22 cellular contexts compared by ENCODE assay signal in the genomic region with DNA sequence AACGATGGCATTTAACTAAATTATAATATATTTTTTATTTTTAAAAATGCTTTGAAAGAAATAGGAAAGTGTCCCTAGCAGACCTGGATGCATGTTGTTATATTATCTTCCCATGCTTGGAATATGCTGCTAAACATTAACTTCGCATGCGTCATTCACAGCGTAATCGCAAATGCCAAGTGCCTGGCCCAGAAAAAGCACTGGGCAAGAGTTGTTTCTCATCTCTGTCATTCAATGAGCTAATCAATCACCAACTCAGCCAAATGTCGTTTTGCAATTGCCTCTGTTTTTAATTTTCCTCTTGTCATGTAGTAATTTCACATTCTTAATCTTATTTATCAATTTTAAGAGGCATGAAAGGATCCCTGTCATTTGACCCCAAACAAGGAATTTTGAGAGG.
A peak's percentile ranks its signal among the peaks of the same experiment; 100 is the strongest.
DNase-seq lines count a peak whose midpoint lies in the region; ATAC-seq, FAIRE-seq and TF ChIP-seq lines count a peak whose summit lies in the region.
"Had no signal": no experiment of that assay in that cellular context is flagged by ENCODE, and none has a peak within 500 bp of the region (broad histone marks: within the 10 kb centered on the region; RNA-seq: fewer than 3 reads in every experiment).

No MANE protein-coding gene starts in this region.

- TF ChIP-seq POLR2A in right lobe of liver (IDR thresholded peaks at IDR 0.05): no peak
- TF ChIP-seq POLR2A in HepG2 (IDR thresholded peaks at IDR 0.05; ENCODE audit: insufficient read depth in 1 of 2, low read depth in 2 of 2, low read length in 2 of 2): no peak
- no peak for TF ChIP-seq POLR2A in body of pancreas (IDR thresholded peaks at IDR 0.05)

- no peak for TF ChIP-seq RAD21 in HepG2 (CRISPR knock-in tag; IDR thresholded peaks at IDR 0.05)

- H3K4me3 ChIP-seq in right lobe of liver: no peak overlapping the region
- no peak overlapping the region for H3K4me3 ChIP-seq in HepG2 (replicated peaks in 1 of 3; ENCODE audit: insufficient read depth in 1 of 3, low read depth in 2 of 3, low read length in 3 of 3)
- no peak overlapping the region for H3K4me3 ChIP-seq in body of pancreas
- no peak overlapping the region for H3K4me3 ChIP-seq in mucosa of descending colon
- no peak overlapping the region for H3K4me3 ChIP-seq in BE2C (ENCODE audit: low read depth, low read length)
- no peak overlapping the region for H3K4me3 ChIP-seq in left ventricle myocardium inferior

- POLR2A ChIA-PET in HepG2 (lab: Yijun Ruan, JAX): no interaction called here

- no peak for FAIRE-seq in HepG2 (lab: Jason Lieb, UNC)

- no peak overlapping the region for H3K9ac ChIP-seq in HepG2 (ENCODE audit: insufficient read depth, low read depth, low read length)
- H3K9ac ChIP-seq: SK-N-SH had no signal

- peak in 1 of 3 donors; percentile 67 for DNase-seq in right lobe of liver
- DNase-seq in HepG2 (ENCODE audit: low spot score): no peak
- DNase-seq in body of pancreas: peak; percentile 29 to 69 (median 50)
- peak in 1 of 3 donors; percentile 42 for DNase-seq in mucosa of descending colon
- no peak for DNase-seq in globus pallidus (ENCODE audit: low spot score)
- no peak for DNase-seq in BE2C
- no peak for DNase-seq in left ventricle myocardium inferior
- DNase-seq: EL, GF-D8, H7, KBM-7, NCI-H1092 treated with DMSO at 0.1 percent for 48 hours, NCI-H1436 treated with DMSO at 0.1 percent for 48 hours, NCI-H1930, NCI-H524, NCI-H82, SIG-M5, SK-N-SH had no signal

- no TSS peak for BruUV-seq in HepG2 (replicated peaks; lab: Mats Ljungman, UMichigan)

- 41% methylated on average over 6 of the region's 6 CpGs for WGBS in right lobe of liver (ENCODE audit: insufficient coverage, low coverage, low lambda C conversion rate, missing lambda C conversion rate)
- 13% methylated on average over 6 of the region's 6 CpGs for WGBS in HepG2 (ENCODE audit: low lambda C conversion rate)
- WGBS in body of pancreas, 2 donors: 10 to 11% methylated on average over 6 of the region's 6 CpGs

- H3K27ac ChIP-seq in right lobe of liver (peak overlapping the region; percentile 26 to 76 (median 39)), HepG2 (ENCODE audit: extremely low read length, insufficient read depth, low read length) (no peak overlapping the region), body of pancreas (peak overlapping the region in 2 of 4 donors; percentile 38 to 53), left ventricle myocardium inferior (replicated peaks) (no peak overlapping the region)
- H3K27ac ChIP-seq: 22Rv1, HL-60 had no signal

- H2AFZ ChIP-seq in HepG2 (ENCODE audit: low read length): no peak overlapping the region

- CTCF ChIA-PET in HepG2 (lab: Yijun Ruan, JAX; ENCODE audit: low intra/inter-chr PET ratio, low total read pairs): no interaction called here

- H3K4me1 ChIP-seq in right lobe of liver (no peaks in the 10 kb centered on the region), HepG2 (ENCODE audit: insufficient read depth, low read length) (no peaks in the 10 kb centered on the region), body of pancreas (peaks cover 12% of the 10 kb centered on the region), mucosa of descending colon (ENCODE audit: low read depth) (no peaks in the 10 kb centered on the region), BE2C (no peaks in the 10 kb centered on the region), left ventricle myocardium inferior (no peaks in the 10 kb centered on the region)

- no peaks in the 10 kb centered on the region for H3K9me3 ChIP-seq in right lobe of liver
- H3K9me3 ChIP-seq in HepG2 (ENCODE audit: low read length): no peaks in the 10 kb centered on the region
- H3K9me3 ChIP-seq in body of pancreas: no peaks in the 10 kb centered on the region
- no peaks in the 10 kb centered on the region for H3K9me3 ChIP-seq in mucosa of descending colon
- peaks cover 5% of the 10 kb centered on the region; the same call in 1 of the 2 replicates for H3K9me3 ChIP-seq in BE2C
- H3K9me3 ChIP-seq in left ventricle myocardium inferior (replicated peaks): peaks cover 9% of the 10 kb centered on the region
- H3K9me3 ChIP-seq: SK-N-SH had no signal

- peak; percentile 58 to 89 (median 84) for ATAC-seq in right lobe of liver
- ATAC-seq in HepG2: no peak
- peak; percentile 74 for ATAC-seq in body of pancreas
- peak; percentile 70 for ATAC-seq in mucosa of descending colon
- ATAC-seq in HG02763 (IDR thresholded peaks at IDR 0.05; ENCODE audit: unreplicated experiment): no peak
- ATAC-seq: Panc1 had no signal

- H3K79me2 ChIP-seq in HepG2 (ENCODE audit: insufficient read depth, low read length): no peaks in the 10 kb centered on the region

- H3K4me2 ChIP-seq in HepG2 (ENCODE audit: low read depth, low read length): no peak overlapping the region
- H3K4me2 ChIP-seq: SK-N-SH had no signal

- H4K20me1 ChIP-seq in HepG2 (ENCODE audit: insufficient read depth, low read length): no peaks in the 10 kb centered on the region

- intact Hi-C loops in right lobe of liver (cut with DNase I) (no loop called here), HepG2 (cut with micrococcal nuclease; ENCODE audit: unreplicated experiment) (no loop called here), body of pancreas (cut with DNase I) (no loop called here), mucosa of descending colon (cut with DNase I, micrococcal nuclease) (no loop called here), left ventricle myocardium inferior (cut with micrococcal nuclease) (no loop called here)

- no peak for TF ChIP-seq EP300 in HepG2 (IDR thresholded peaks at IDR 0.05; ENCODE audit: low read depth in 2 of 2, low read length in 2 of 2)
- no peak for TF ChIP-seq EP300 in HepG2 (CRISPR knock-in tag; IDR thresholded peaks at IDR 0.05; ENCODE audit: borderline replicate concordance)

- TF ChIP-seq CTCF in right lobe of liver (IDR thresholded peaks at IDR 0.05): no peak
- no peak for TF ChIP-seq CTCF in HepG2 (CRISPR knock-in tag; IDR thresholded peaks at IDR 0.05)
- no peak for TF ChIP-seq CTCF in body of pancreas (IDR thresholded peaks at IDR 0.05)
- TF ChIP-seq CTCF in mucosa of descending colon (IDR thresholded peaks at IDR 0.05): no peak
- TF ChIP-seq CTCF in BE2C (IDR thresholded peaks at IDR 0.05; ENCODE audit: low read depth, low read length): no peak
- no peak for TF ChIP-seq CTCF in left ventricle myocardium inferior (IDR thresholded peaks at IDR 0.05; ENCODE audit: borderline replicate concordance)

- H3K36me3 ChIP-seq in right lobe of liver (no peaks in the 10 kb centered on the region), HepG2 (replicated peaks in 1 of 2; ENCODE audit: control insufficient read depth in 1 of 2, insufficient read depth in 2 of 2, low read length in 2 of 2) (no peaks in the 10 kb centered on the region), body of pancreas (replicated peaks in 1 of 2; ENCODE audit: insufficient read depth in 1 of 2, low read depth in 2 of 2) (no peaks in the 10 kb centered on the region), mucosa of descending colon (ENCODE audit: low read depth) (no peaks in the 10 kb centered on the region), BE2C (no peaks in the 10 kb centered on the region), left ventricle myocardium inferior (no peaks in the 10 kb centered on the region)

- in situ Hi-C loops in HepG2 (cut with HindIII; ENCODE audit: extremely low pct_ligation_motif_present, low pct_unique_long_range_greater_than_20kb): no loop called here

- no peaks in the 10 kb centered on the region for H3K27me3 ChIP-seq in right lobe of liver
- H3K27me3 ChIP-seq in HepG2 (ENCODE audit: control insufficient read depth in 1 of 2, insufficient read depth in 2 of 2, low read length in 2 of 2): peaks cover 3 to 27% of the 10 kb centered on the region in 2 experiments; a peak in 4 of 5 replicates
- no peaks in the 10 kb centered on the region for H3K27me3 ChIP-seq in body of pancreas
- no peaks in the 10 kb centered on the region for H3K27me3 ChIP-seq in BE2C
- H3K27me3 ChIP-seq in left ventricle myocardium inferior (ENCODE audit: low read depth): peaks cover 23% of the 10 kb centered on the region

TF ChIP-seq in HepG2, 621 proteins besides CTCF, POLR2A, EP300 and RAD21 (continues in another document):
- TF ChIP-seq ZNF354B (CRISPR knock-in tag; IDR thresholded peaks at IDR 0.05) (no peak), RBFOX2 (IDR thresholded peaks at IDR 0.05; ENCODE audit: low read depth, low read length) (no peak), CBX2 (IDR thresholded peaks at IDR 0.05; ENCODE audit: low read depth, low read length) (no peak), CBX2 (CRISPR knock-in tag; IDR thresholded peaks at IDR 0.05; ENCODE audit: low read depth) (no peak), SAP130 (CRISPR knock-in tag; IDR thresholded peaks at IDR 0.05; ENCODE audit: low read depth) (no peak)
- TF ChIP-seq, protein P1, sequence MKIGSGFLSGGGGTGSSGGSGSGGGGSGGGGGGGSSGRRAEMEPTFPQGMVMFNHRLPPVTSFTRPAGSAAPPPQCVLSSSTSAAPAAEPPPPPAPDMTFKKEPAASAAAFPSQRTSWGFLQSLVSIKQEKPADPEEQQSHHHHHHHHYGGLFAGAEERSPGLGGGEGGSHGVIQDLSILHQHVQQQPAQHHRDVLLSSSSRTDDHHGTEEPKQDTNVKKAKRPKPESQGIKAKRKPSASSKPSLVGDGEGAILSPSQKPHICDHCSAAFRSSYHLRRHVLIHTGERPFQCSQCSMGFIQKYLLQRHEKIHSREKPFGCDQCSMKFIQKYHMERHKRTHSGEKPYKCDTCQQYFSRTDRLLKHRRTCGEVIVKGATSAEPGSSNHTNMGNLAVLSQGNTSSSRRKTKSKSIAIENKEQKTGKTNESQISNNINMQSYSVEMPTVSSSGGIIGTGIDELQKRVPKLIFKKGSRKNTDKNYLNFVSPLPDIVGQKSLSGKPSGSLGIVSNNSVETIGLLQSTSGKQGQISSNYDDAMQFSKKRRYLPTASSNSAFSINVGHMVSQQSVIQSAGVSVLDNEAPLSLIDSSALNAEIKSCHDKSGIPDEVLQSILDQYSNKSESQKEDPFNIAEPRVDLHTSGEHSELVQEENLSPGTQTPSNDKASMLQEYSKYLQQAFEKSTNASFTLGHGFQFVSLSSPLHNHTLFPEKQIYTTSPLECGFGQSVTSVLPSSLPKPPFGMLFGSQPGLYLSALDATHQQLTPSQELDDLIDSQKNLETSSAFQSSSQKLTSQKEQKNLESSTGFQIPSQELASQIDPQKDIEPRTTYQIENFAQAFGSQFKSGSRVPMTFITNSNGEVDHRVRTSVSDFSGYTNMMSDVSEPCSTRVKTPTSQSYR (CRISPR knock-in tag; IDR thresholded peaks at IDR 0.05; ENCODE audit: borderline replicate concordance): no peak

Comparison
In these comparisons a context has a peak if more than half of its experiments do, and no peak if none do; other contexts are left out.
1. ATAC-seq: peak in right lobe of liver (4 of 4), body of pancreas (single experiment) and mucosa of descending colon (single experiment); none in HepG2 (single experiment) and HG02763 (single experiment).
2. H3K27ac ChIP-seq: peak in right lobe of liver (3 of 3); none in HepG2 (single experiment) and left ventricle myocardium inferior (single experiment).
3. DNase-seq: peak in body of pancreas (4 of 4); none in HepG2 (single experiment), globus pallidus (single experiment), BE2C (single experiment) and left ventricle myocardium inferior (single experiment).